ENCODE assay signal across 23 cellular contexts in the genomic region with DNA sequence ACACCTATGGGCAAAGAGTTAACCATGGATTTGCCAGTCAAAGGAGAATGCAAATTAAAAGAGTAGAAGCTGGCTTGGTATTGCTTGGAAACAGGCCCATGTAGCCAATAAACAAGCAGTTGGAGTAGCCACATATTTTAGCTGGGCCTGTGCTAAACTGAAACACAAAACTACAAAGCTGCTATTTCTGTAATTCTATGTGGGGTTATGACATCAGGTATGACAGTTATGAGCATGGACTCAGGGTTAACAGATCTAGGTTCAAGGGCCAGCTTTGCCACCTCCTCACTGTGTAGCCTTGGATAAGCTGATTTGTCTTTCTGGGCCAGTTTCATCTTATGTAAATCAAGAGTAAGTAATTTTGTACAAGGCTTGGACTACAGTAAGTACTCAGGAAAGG.
DNase-seq lines count a peak whose midpoint lies in the region; ATAC-seq and TF ChIP-seq lines count a peak whose summit lies in the region.
"Had no signal": no experiment of that assay in that cellular context is flagged by ENCODE, and none has a peak within 500 bp of the region (broad histone marks: within the 10 kb centered on the region; RNA-seq: fewer than 3 reads in every experiment).

No MANE protein-coding gene starts in this region.

- no peak for DNase-seq in activated T-helper 2 cell treated with anti-CD3 and anti-CD28 coated beads, Interferon-gamma antibody, Interleukin-2, Interleukin-4, amounts not matched to agents 10 μg/mL and 5 μg/mL and 100 μg/mL, durations not matched to agents 14 hours and 24 hours and 36 hours (ENCODE audit: low spot score)
- no peak for DNase-seq in occipital lobe (lab: John Stamatoyannopoulos, UW)
- DNase-seq in NCI-H1092 treated with DMSO at 0.1 percent for 48 hours (lab: John Stamatoyannopoulos, UW), result no peak
- DNase-seq in transverse colon, result no peak
- no peak for DNase-seq in NCI-H2029 treated with DMSO at 0.1 percent for 48 hours (lab: John Stamatoyannopoulos, UW)
- DNase-seq: activated CD4-positive, alpha-beta T cell treated with anti-CD3 and anti-CD28 coated beads for 1 hour; activated naive CD8-positive, alpha-beta T cell treated with anti-CD3 and anti-CD28 coated beads, Interleukin-2, amount 50 U/mL, for 24 hours; CD4-positive, alpha-beta memory T cell; foreskin keratinocyte; HCEC 1CT; midbrain; MV-4-11; NCI-H2081; stimulated activated CD4-positive, alpha-beta T cell treated with anti-CD3 and anti-CD28 coated beads, Interleukin-15, amount 100 ng/mL, for 24 hours; T1000 had no signal

- no peaks in the 10 kb centered on the region for H3K4me1 ChIP-seq in transverse colon

- no peak overlapping the region for H3K4me3 Mint-ChIP-seq in activated T-helper 2 cell treated with anti-CD3 and anti-CD28 coated beads, Interferon-gamma antibody, Interleukin-2, Interleukin-4, amounts not matched to agents 10 μg/mL and 5 μg/mL and 100 μg/mL, durations not matched to agents 14 hours and 24 hours and 36 hours (ENCODE audit: low read depth)
- H3K4me3 Mint-ChIP-seq: activated naive CD8-positive, alpha-beta T cell treated with anti-CD3 and anti-CD28 coated beads, Interleukin-2, amount 50 U/mL, for 24 hours; CD4-positive, alpha-beta memory T cell; IgD-negative memory B cell; neural crest cell; stimulated activated memory B cell treated with anti-CD40 and anti-IgM and Interleukin-4, amounts not matched to agents 10 μg/mL and 1 μg/mL and 100 μg/mL, for 72 hours; type B pancreatic cell had no signal

- no peaks in the 10 kb centered on the region for H3K36me3 ChIP-seq in transverse colon

- H3K27me3 Mint-ChIP-seq in activated T-helper 2 cell treated with anti-CD3 and anti-CD28 coated beads, Interferon-gamma antibody, Interleukin-2, Interleukin-4, amounts not matched to agents 10 μg/mL and 5 μg/mL and 100 μg/mL, durations not matched to agents 14 hours and 24 hours and 36 hours (ENCODE audit: low read depth), result no peaks in the 10 kb centered on the region
- H3K27me3 Mint-ChIP-seq: IgD-negative memory B cell; stimulated activated memory B cell treated with anti-CD40 and anti-IgM and Interleukin-4, amounts not matched to agents 10 μg/mL and 1 μg/mL and 100 μg/mL, for 72 hours had no signal

- in situ Hi-C loops in transverse colon (cut with MboI; ENCODE audit: low pct_ligation_motif_present in 1 of 4, low pct_unique_long_range_greater_than_20kb in 1 of 4, low sequenced_read_pairs in 3 of 4), result loop anchor here in 1 of 4 donors (25.0 kb wide), 1 partner anchor 135 kb away; a partner anchor contains a TSS

- TF ChIP-seq POLR2A in transverse colon (IDR thresholded peaks at IDR 0.05), result no peak

- peak; percentile 51 for ATAC-seq in GM18519 (IDR thresholded peaks at IDR 0.05; ENCODE audit: low FRiP score, unreplicated experiment)
- ATAC-seq in GM21526 (IDR thresholded peaks at IDR 0.05; ENCODE audit: low FRiP score, unreplicated experiment), result peak; percentile 57
- peak; percentile 36 for ATAC-seq in HG03039 (IDR thresholded peaks at IDR 0.05; ENCODE audit: unreplicated experiment)
- ATAC-seq: activated naive CD8-positive, alpha-beta T cell treated with anti-CD3 and anti-CD28 coated beads, Interleukin-2, amount 50 U/mL, for 24 hours; foreskin keratinocyte; stimulated activated memory B cell treated with anti-CD40 and anti-IgM and Interleukin-4, amounts not matched to agents 10 μg/mL and 1 μg/mL and 100 μg/mL, for 72 hours had no signal

- no peak for TF ChIP-seq EP300 in transverse colon (IDR thresholded peaks at IDR 0.05; ENCODE audit: low read depth)

- peaks cover 42% of the 10 kb centered on the region for H3K36me3 Mint-ChIP-seq in activated T-helper 2 cell treated with anti-CD3 and anti-CD28 coated beads, Interferon-gamma antibody, Interleukin-2, Interleukin-4, amounts not matched to agents 10 μg/mL and 5 μg/mL and 100 μg/mL, durations not matched to agents 14 hours and 24 hours and 36 hours (ENCODE audit: low read depth)
- H3K36me3 Mint-ChIP-seq: CD4-positive, alpha-beta memory T cell; type B pancreatic cell had no signal

- H3K27me3 ChIP-seq in transverse colon, result no peaks in the 10 kb centered on the region
- H3K27me3 ChIP-seq: foreskin keratinocyte had no signal

- H3K4me3 ChIP-seq in transverse colon, result no peak overlapping the region

- H3K4me1 Mint-ChIP-seq in activated T-helper 2 cell treated with anti-CD3 and anti-CD28 coated beads, Interferon-gamma antibody, Interleukin-2, Interleukin-4, amounts not matched to agents 10 μg/mL and 5 μg/mL and 100 μg/mL, durations not matched to agents 14 hours and 24 hours and 36 hours (ENCODE audit: low read depth), result peaks cover 26% of the 10 kb centered on the region
- H3K4me1 Mint-ChIP-seq: activated naive CD8-positive, alpha-beta T cell treated with anti-CD3 and anti-CD28 coated beads, Interleukin-2, amount 50 U/mL, for 24 hours; CD4-positive, alpha-beta memory T cell; neural crest cell had no signal

- no peaks in the 10 kb centered on the region for H3K9me3 ChIP-seq in transverse colon

- no peaks in the 10 kb centered on the region for H3K9me3 Mint-ChIP-seq in activated T-helper 2 cell treated with anti-CD3 and anti-CD28 coated beads, Interferon-gamma antibody, Interleukin-2, Interleukin-4, amounts not matched to agents 10 μg/mL and 5 μg/mL and 100 μg/mL, durations not matched to agents 14 hours and 24 hours and 36 hours
- H3K9me3 Mint-ChIP-seq: activated naive CD8-positive, alpha-beta T cell treated with anti-CD3 and anti-CD28 coated beads, Interleukin-2, amount 50 U/mL, for 24 hours; CD4-positive, alpha-beta memory T cell; IgD-negative memory B cell; neural crest cell; stimulated activated memory B cell treated with anti-CD40 and anti-IgM and Interleukin-4, amounts not matched to agents 10 μg/mL and 1 μg/mL and 100 μg/mL, for 72 hours; type B pancreatic cell had no signal

- no peak overlapping the region for H3K27ac ChIP-seq in transverse colon
- H3K27ac ChIP-seq: foreskin keratinocyte, RWPE1 had no signal

- TF ChIP-seq CTCF in transverse colon (IDR thresholded peaks at IDR 0.05), result no peak

- intact Hi-C loops in activated T-helper 2 cell treated with anti-CD3 and anti-CD28 coated beads, Interferon-gamma antibody, Interleukin-2, Interleukin-4, amounts not matched to agents 10 μg/mL and 5 μg/mL and 100 μg/mL, durations not matched to agents 14 hours and 24 hours and 36 hours (cut with micrococcal nuclease), result loop anchor here (5.0 kb wide), 3 partner anchors 45 to 265 kb away; no protein-coding TSS in a partner anchor
- intact Hi-C loops in transverse colon (cut with DNase I; ENCODE audit: low total_unique reads), result no loop called here

- peak overlapping the region; percentile 71 for H3K27ac Mint-ChIP-seq in activated T-helper 2 cell treated with anti-CD3 and anti-CD28 coated beads, Interferon-gamma antibody, Interleukin-2, Interleukin-4, amounts not matched to agents 10 μg/mL and 5 μg/mL and 100 μg/mL, durations not matched to agents 14 hours and 24 hours and 36 hours
- H3K27ac Mint-ChIP-seq: activated naive CD8-positive, alpha-beta T cell treated with anti-CD3 and anti-CD28 coated beads, Interleukin-2, amount 50 U/mL, for 24 hours; CD4-positive, alpha-beta memory T cell; IgD-negative memory B cell; stimulated activated memory B cell treated with anti-CD40 and anti-IgM and Interleukin-4, amounts not matched to agents 10 μg/mL and 1 μg/mL and 100 μg/mL, for 72 hours; type B pancreatic cell had no signal
